ENCODE assay signal across 7 cellular contexts in the genomic region with DNA sequence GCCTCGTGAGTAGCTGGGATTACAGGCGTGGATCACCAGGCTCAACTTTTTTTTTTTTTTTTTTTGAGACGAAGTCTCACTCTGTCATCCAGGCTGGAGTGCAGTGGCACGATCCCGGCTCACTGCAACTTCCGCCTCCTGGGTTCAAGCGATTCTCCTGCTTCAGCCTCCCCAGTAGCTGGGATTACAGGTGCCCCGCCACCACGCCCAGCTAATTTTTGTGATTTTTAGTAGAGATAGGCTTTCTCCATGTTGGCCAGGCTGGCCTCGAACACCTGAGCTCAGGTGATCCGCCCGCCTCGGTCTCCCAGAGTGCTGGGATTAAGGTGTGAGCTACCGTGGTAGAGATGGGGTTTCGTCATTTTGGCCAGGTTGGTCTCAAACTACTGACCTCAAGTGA. TPM values are rescaled to one million over a fixed set of nuclear protein-coding genes. Genes with fewer than 3 reads are reported as not detected.
DNase-seq lines count a peak whose midpoint lies in the region; ATAC-seq and TF ChIP-seq lines count a peak whose summit lies in the region.
"Not testable (repeated sequence)": the region's sequence is repeated elsewhere in the genome, so short reads cannot be mapped to it uniquely, and the experiment has no call there.

No MANE protein-coding gene starts in this region.

- not testable (repeated sequence) for BruUV-seq in Caco-2 (replicated peaks; lab: Mats Ljungman, UMichigan)

- DNase-seq in Caco-2; WTC11 (ENCODE audit: low spot score); naive thymus-derived CD4-positive, alpha-beta T cell; stimulated activated naive CD8-positive, alpha-beta T cell treated with anti-CD3 and anti-CD28 coated beads, Interleukin-15, amount 100 ng/mL, for 72 hours: not testable (repeated sequence)
- peak; percentile 65 for DNase-seq in posterior vena cava (ENCODE audit: low spot score)

- ATAC-seq in WTC11; activated T-helper 17 cell treated with anti-CD3 and anti-CD28 coated beads, Interleukin-2, amount 50 U/mL, for 72 hours (replicated peaks); naive thymus-derived CD4-positive, alpha-beta T cell; stimulated activated naive CD8-positive, alpha-beta T cell treated with anti-CD3 and anti-CD28 coated beads, Interleukin-15, amount 100 ng/mL, for 72 hours: not testable (repeated sequence)

- H3K9me3 Mint-ChIP-seq in Caco-2 (ENCODE audit: unreplicated experiment); WTC11; activated T-helper 17 cell treated with anti-CD3 and anti-CD28 coated beads, Interleukin-2, amount 50 U/mL, for 72 hours; brain; naive thymus-derived CD4-positive, alpha-beta T cell; stimulated activated naive CD8-positive, alpha-beta T cell treated with anti-CD3 and anti-CD28 coated beads, Interleukin-15, amount 100 ng/mL, for 72 hours: not testable (repeated sequence)

- H3K4me1 ChIP-seq in Caco-2, result peaks cover 37% of the 10 kb centered on the region
- peaks cover 25 to 47% of the 10 kb centered on the region in 2 donors for H3K4me1 ChIP-seq in naive thymus-derived CD4-positive, alpha-beta T cell (ENCODE audit: control insufficient read depth in 2 of 2, insufficient read depth in 2 of 2, low read length in 2 of 2)

- peaks cover 66% of the 10 kb centered on the region for H3K4me1 Mint-ChIP-seq in Caco-2 (ENCODE audit: low read depth, unreplicated experiment)
- H3K4me1 Mint-ChIP-seq in WTC11, result peaks cover 42% of the 10 kb centered on the region
- H3K4me1 Mint-ChIP-seq in activated T-helper 17 cell treated with anti-CD3 and anti-CD28 coated beads, Interleukin-2, amount 50 U/mL, for 72 hours, result peaks cover 61% of the 10 kb centered on the region
- peaks cover 78% of the 10 kb centered on the region for H3K4me1 Mint-ChIP-seq in brain
- peaks cover 48 to 82% (median 76%) of the 10 kb centered on the region in 7 donors for H3K4me1 Mint-ChIP-seq in naive thymus-derived CD4-positive, alpha-beta T cell
- H3K4me1 Mint-ChIP-seq in stimulated activated naive CD8-positive, alpha-beta T cell treated with anti-CD3 and anti-CD28 coated beads, Interleukin-15, amount 100 ng/mL, for 72 hours, result peaks cover 88% of the 10 kb centered on the region

- not testable (repeated sequence) for H3K4me3 ChIP-seq in Caco-2 (ENCODE audit: low read depth, low read length); naive thymus-derived CD4-positive, alpha-beta T cell (ENCODE audit: low read length)

- intact Hi-C loops in Caco-2 (cut with micrococcal nuclease; ENCODE audit: unreplicated experiment), result loop anchor here (2.0 kb wide), 1 partner anchor 37 kb away; a partner anchor contains a TSS
- intact Hi-C loops in naive thymus-derived CD4-positive, alpha-beta T cell (cut with micrococcal nuclease), result loop anchor here (10.0 kb wide), 2 partner anchors 191 to 271 kb away; a partner anchor contains a TSS
- intact Hi-C loops in posterior vena cava (cut with DNase I), result not testable (repeated sequence)

- not testable (repeated sequence) for TF ChIP-seq CTCF in Caco-2 (IDR thresholded peaks at IDR 0.05; ENCODE audit: insufficient read depth in 1 of 2, low read depth in 1 of 2, low read length in 1 of 2, severe bottlenecking in 1 of 2, unreplicated experiment in 1 of 2); WTC11 (IDR thresholded peaks at IDR 0.05); brain (conservative IDR thresholded peaks at IDR 0.05)

- H3K27ac Mint-ChIP-seq in Caco-2 (ENCODE audit: unreplicated experiment), result peak overlapping the region; percentile 98
- H3K27ac Mint-ChIP-seq in WTC11, result not testable (repeated sequence)
- peak overlapping the region; percentile 82 for H3K27ac Mint-ChIP-seq in activated T-helper 17 cell treated with anti-CD3 and anti-CD28 coated beads, Interleukin-2, amount 50 U/mL, for 72 hours
- H3K27ac Mint-ChIP-seq in brain, result peak overlapping the region in 3 of 5 experiments; percentile 96 to 98 (median 97)
- H3K27ac Mint-ChIP-seq in naive thymus-derived CD4-positive, alpha-beta T cell, result peak overlapping the region; percentile 91 to 99 (median 97)
- peak overlapping the region; percentile 20 to 56 for H3K27ac Mint-ChIP-seq in stimulated activated naive CD8-positive, alpha-beta T cell treated with anti-CD3 and anti-CD28 coated beads, Interleukin-15, amount 100 ng/mL, for 72 hours

- H3K4me3 Mint-ChIP-seq in Caco-2 (ENCODE audit: unreplicated experiment), result peak overlapping the region; percentile 88
- H3K4me3 Mint-ChIP-seq in WTC11, result 0 out of 2 replicates have a peak overlapping the region, but pooled peaks have one; percentile 1
- peak overlapping the region; percentile 84 for H3K4me3 Mint-ChIP-seq in activated T-helper 17 cell treated with anti-CD3 and anti-CD28 coated beads, Interleukin-2, amount 50 U/mL, for 72 hours
- peak overlapping the region; percentile 87 to 95 (median 92) for H3K4me3 Mint-ChIP-seq in brain
- H3K4me3 Mint-ChIP-seq in naive thymus-derived CD4-positive, alpha-beta T cell, result peak overlapping the region in 4 of 10 donors; percentile 7 to 92 (median 72)
- H3K4me3 Mint-ChIP-seq in stimulated activated naive CD8-positive, alpha-beta T cell treated with anti-CD3 and anti-CD28 coated beads, Interleukin-15, amount 100 ng/mL, for 72 hours, result peak overlapping the region; percentile 90

- H3K27me3 ChIP-seq in Caco-2 (replicated peaks; ENCODE audit: control insufficient read depth, insufficient read depth, low read length); naive thymus-derived CD4-positive, alpha-beta T cell (ENCODE audit: control insufficient read depth in 2 of 2, insufficient read depth in 2 of 2, low read length in 2 of 2): not testable (repeated sequence)

- CTCF ChIA-PET in Caco-2 (lab: Charles Lee), result interaction anchor here (0.7 kb wide), 1 partner anchor 76 kb away, joined by 3 read pairs; no protein-coding TSS in a partner anchor
- CTCF ChIA-PET in WTC11 (lab: Charles Lee); naive thymus-derived CD4-positive, alpha-beta T cell (lab: Charles Lee): not testable (repeated sequence)

- POLR2A ChIA-PET in Caco-2 (lab: Charles Lee), result interaction anchor here (0.7 kb wide), 2 partner anchors 29 to 633 kb away, joined by 4 to 12 read pairs; no protein-coding TSS in a partner anchor
- POLR2A ChIA-PET in WTC11 (lab: Charles Lee), result not testable (repeated sequence)
- POLR2A ChIA-PET in naive thymus-derived CD4-positive, alpha-beta T cell (lab: Charles Lee), result interaction anchor here (0.8 to 1.5 kb wide), 3 partner anchors 10 to 36 kb away, joined by 3 to 6 read pairs (median 3); a partner anchor contains a TSS

- H3K27ac ChIP-seq in naive thymus-derived CD4-positive, alpha-beta T cell (ENCODE audit: low read depth, low read length), result peak overlapping the region; percentile 95

- not testable (repeated sequence) for H3K36me3 ChIP-seq in Caco-2 (ENCODE audit: control insufficient read depth, insufficient read depth, low read length)
- peaks cover 0 to 16% (median 0%) of the 10 kb centered on the region in 3 experiments for H3K36me3 ChIP-seq in naive thymus-derived CD4-positive, alpha-beta T cell (ENCODE audit: control insufficient read depth in 2 of 3, insufficient read depth in 3 of 3, low read length in 3 of 3)

- H3K9me3 ChIP-seq in Caco-2; naive thymus-derived CD4-positive, alpha-beta T cell (ENCODE audit: control insufficient read depth in 2 of 3, low read length in 3 of 3): not testable (repeated sequence)

- H3K36me3 Mint-ChIP-seq in Caco-2 (ENCODE audit: insufficient read depth, unreplicated experiment) (peaks cover 53% of the 10 kb centered on the region), brain (peaks cover 26% of the 10 kb centered on the region)
- H3K36me3 Mint-ChIP-seq in WTC11, result not testable (repeated sequence)
- peaks cover 78% of the 10 kb centered on the region for H3K36me3 Mint-ChIP-seq in activated T-helper 17 cell treated with anti-CD3 and anti-CD28 coated beads, Interleukin-2, amount 50 U/mL, for 72 hours (ENCODE audit: low read depth)
- H3K36me3 Mint-ChIP-seq in naive thymus-derived CD4-positive, alpha-beta T cell, result peaks cover 0 to 24% (median 5%) of the 10 kb centered on the region in 5 donors

- H3K27me3 Mint-ChIP-seq in Caco-2 (ENCODE audit: insufficient read depth, unreplicated experiment); WTC11 (ENCODE audit: low read depth); activated T-helper 17 cell treated with anti-CD3 and anti-CD28 coated beads, Interleukin-2, amount 50 U/mL, for 72 hours; brain; naive thymus-derived CD4-positive, alpha-beta T cell; stimulated activated naive CD8-positive, alpha-beta T cell treated with anti-CD3 and anti-CD28 coated beads, Interleukin-15, amount 100 ng/mL, for 72 hours: not testable (repeated sequence)

RNA-seq across cellular contexts. Expression of a gene that starts 36.8 kb away (rescaled TPM):
- total RNA-seq in Caco-2 (2022) (33.0 and 35.4 TPM in 2 replicates), WTC11 (2021) (30.6 to 42.5 TPM (median 40.7 TPM) in 3 replicates), posterior vena cava (10 to 100 TPM; 33.2 to 43.1 TPM)
- total RNA-seq in activated T-helper 17 cell treated with anti-CD3 and anti-CD28 coated beads, Interleukin-2, amount 50 U/mL, for 72 hours, result 100 to 1,000 TPM; 157 to 310 TPM
- polyA plus RNA-seq in brain (ENCODE audit: insufficient read depth, low read depth, low replicate concordance), result 22.3 TPM
- total RNA-seq in naive thymus-derived CD4-positive, alpha-beta T cell, result 100 to 1,000 TPM in 1 of 5 experiments, 10 to 100 TPM in 4; 65.9 to 129 (median 80.5) TPM
- polyA plus RNA-seq in naive thymus-derived CD4-positive, alpha-beta T cell, result 10 to 100 TPM in 1 of 2 donors, 1 to 10 TPM in 1; 2.3 to 13.0 TPM
